19 cellular contexts compared by ENCODE assay signal in the genomic region with DNA sequence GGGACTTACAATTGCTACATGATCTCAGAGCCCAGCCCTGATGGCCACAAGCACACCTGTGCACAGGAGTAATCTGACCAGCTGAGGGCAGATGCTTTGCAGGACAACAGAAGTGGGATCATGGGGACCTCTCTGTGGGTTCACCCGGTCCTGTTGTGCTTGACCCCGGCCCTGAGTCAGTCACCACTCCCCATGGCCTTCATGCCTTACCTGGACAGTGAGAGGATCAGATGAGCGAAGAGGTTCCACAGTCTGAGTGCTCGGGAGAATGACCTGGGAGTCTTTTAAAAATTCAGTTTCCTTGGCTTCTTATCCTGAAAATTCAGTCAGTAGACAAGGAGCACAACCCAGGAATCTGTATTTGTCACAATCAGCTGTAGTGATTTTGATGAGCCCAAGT.
DNase-seq lines count a peak whose midpoint lies in the region; FAIRE-seq and TF ChIP-seq lines count a peak whose summit lies in the region.
"Had no signal": no experiment of that assay in that cellular context is flagged by ENCODE, and none has a peak within 500 bp of the region (broad histone marks: within the 10 kb centered on the region; RNA-seq: fewer than 3 reads in every experiment).

No MANE protein-coding gene starts in this region.

- H3K36me3 ChIP-seq in endodermal cell (ENCODE audit: control insufficient read depth, insufficient read depth, low read length) (no peaks in the 10 kb centered on the region), A673 (ENCODE audit: insufficient read depth, low read length, poor library complexity, severe bottlenecking) (no peaks in the 10 kb centered on the region)

- H3K9me3 ChIP-seq in endodermal cell (ENCODE audit: control insufficient read depth, low read length), result no peaks in the 10 kb centered on the region
- no peaks in the 10 kb centered on the region for H3K9me3 ChIP-seq in A673 (ENCODE audit: low read depth, low read length, poor library complexity, severe bottlenecking)
- H3K9me3 ChIP-seq: A549 had no signal

- H3K4me3 ChIP-seq in endodermal cell (ENCODE audit: low read length) (no peak overlapping the region), A673 (ENCODE audit: low read depth, low read length, poor library complexity, severe bottlenecking) (no peak overlapping the region)
- H3K4me3 ChIP-seq: A549, GM23338 had no signal

- DNase-seq in activated CD4-positive, alpha-beta T cell treated with anti-CD3 and anti-CD28 coated beads, Interleukin-2, amount 10 ng/mL, durations not matched to agents 7 days and 5 days, result peak; percentile 2
- DNase-seq in activated CD4-positive, alpha-beta T cell treated with anti-CD3 and anti-CD28 coated beads for 4 hours, result no peak
- DNase-seq in endodermal cell, result peak; percentile 43
- peak; percentile 40 for DNase-seq in osteocyte (ENCODE audit: extremely low spot score, unreplicated experiment)
- no peak for DNase-seq in urothelium cell line (ENCODE audit: low spot score)
- DNase-seq in A673 (ENCODE audit: low spot score), result no peak
- DNase-seq: 8988T; C1 segment of cervical spinal cord; Calu3; CD4-positive, alpha-beta memory T cell; COR-L47; DMS153; EL; GF-D8; H9 had no signal

- no peaks in the 10 kb centered on the region for H3K27me3 ChIP-seq in endodermal cell (ENCODE audit: control insufficient read depth, insufficient read depth, low read length, poor library complexity, severe bottlenecking)
- peaks cover 3% of the 10 kb centered on the region for H3K27me3 ChIP-seq in A673 (replicated peaks; ENCODE audit: insufficient read depth, low read depth, low read length, poor library complexity)

- no peaks in the 10 kb centered on the region for H3K27me3 Mint-ChIP-seq in activated CD4-positive, alpha-beta T cell treated with anti-CD3 and anti-CD28 coated beads, Interleukin-2, amount 10 ng/mL, durations not matched to agents 7 days and 5 days
- H3K27me3 Mint-ChIP-seq in endodermal cell (ENCODE audit: insufficient read depth), result peaks cover 12% of the 10 kb centered on the region
- H3K27me3 Mint-ChIP-seq in osteocyte (ENCODE audit: unreplicated experiment), result no peaks in the 10 kb centered on the region

- POLR2A ChIA-PET in activated CD4-positive, alpha-beta T cell treated with anti-CD3 and anti-CD28 coated beads, Interleukin-2, amount 10 ng/mL, durations not matched to agents 7 days and 5 days (lab: Charles Lee), result no interaction called here
- POLR2A ChIA-PET in A673 (lab: Charles Lee; ENCODE audit: low non-redundant PET), result no interaction called here

- intact Hi-C loops in A673 (cut with micrococcal nuclease; ENCODE audit: unreplicated experiment), result no loop called here

- H3K9me3 Mint-ChIP-seq in activated CD4-positive, alpha-beta T cell treated with anti-CD3 and anti-CD28 coated beads, Interleukin-2, amount 10 ng/mL, durations not matched to agents 7 days and 5 days, result no peaks in the 10 kb centered on the region
- no peaks in the 10 kb centered on the region for H3K9me3 Mint-ChIP-seq in endodermal cell
- no peaks in the 10 kb centered on the region for H3K9me3 Mint-ChIP-seq in osteocyte (ENCODE audit: unreplicated experiment)
- H3K9me3 Mint-ChIP-seq: GM23338, H9 had no signal

- WGBS in endodermal cell (ENCODE audit: insufficient coverage in 1 of 2, insufficient read length in 1 of 2), 2 experiments, result 89 to 95% methylated on average over 4 of the region's 4 CpGs

- H3K27ac Mint-ChIP-seq in activated CD4-positive, alpha-beta T cell treated with anti-CD3 and anti-CD28 coated beads, Interleukin-2, amount 10 ng/mL, durations not matched to agents 7 days and 5 days, result no peak overlapping the region
- H3K27ac Mint-ChIP-seq in endodermal cell (no peak overlapping the region), osteocyte (ENCODE audit: unreplicated experiment) (no peak overlapping the region)
- H3K27ac Mint-ChIP-seq: CD4-positive, alpha-beta memory T cell; GM23338; H9 had no signal

- peaks cover 4% of the 10 kb centered on the region for H3K4me1 ChIP-seq in endodermal cell (ENCODE audit: control insufficient read depth, insufficient read depth, low read length)
- no peaks in the 10 kb centered on the region for H3K4me1 ChIP-seq in A673 (ENCODE audit: insufficient read depth, low read length, poor library complexity, severe bottlenecking)
- H3K4me1 ChIP-seq: A549 had no signal

- CTCF ChIA-PET in activated CD4-positive, alpha-beta T cell treated with anti-CD3 and anti-CD28 coated beads, Interleukin-2, amount 10 ng/mL, durations not matched to agents 7 days and 5 days (lab: Charles Lee), result no interaction called here
- CTCF ChIA-PET in A673 (lab: Charles Lee), result no interaction called here

- no peak for FAIRE-seq in urothelium cell line (lab: Jason Lieb, UNC)
- FAIRE-seq: A549, GM12891, GM18507 had no signal

- no peak for TF ChIP-seq CTCF in endodermal cell (conservative IDR thresholded peaks at IDR 0.05)
- TF ChIP-seq CTCF in osteocyte (IDR thresholded peaks at IDR 0.05), result no peak
- no peak for TF ChIP-seq CTCF in A673 (conservative IDR thresholded peaks at IDR 0.05; ENCODE audit: low read depth, low read length)

- BruUV-seq in A673 (replicated peaks; lab: Mats Ljungman, UMichigan), result no TSS peak

- no peak overlapping the region for H3K4me3 Mint-ChIP-seq in activated CD4-positive, alpha-beta T cell treated with anti-CD3 and anti-CD28 coated beads, Interleukin-2, amount 10 ng/mL, durations not matched to agents 7 days and 5 days
- no peak overlapping the region for H3K4me3 Mint-ChIP-seq in endodermal cell
- H3K4me3 Mint-ChIP-seq in osteocyte (ENCODE audit: unreplicated experiment), result no peak overlapping the region
- H3K4me3 Mint-ChIP-seq: CD4-positive, alpha-beta memory T cell; GM23338; H9 had no signal

- H3K27ac ChIP-seq in endodermal cell (ENCODE audit: low read depth, low read length) (no peak overlapping the region), A673 (ENCODE audit: low read depth, low read length, poor library complexity, severe bottlenecking) (no peak overlapping the region)
- H3K27ac ChIP-seq: A549 had no signal

- H3K4me1 Mint-ChIP-seq in activated CD4-positive, alpha-beta T cell treated with anti-CD3 and anti-CD28 coated beads, Interleukin-2, amount 10 ng/mL, durations not matched to agents 7 days and 5 days, result no peaks in the 10 kb centered on the region
- H3K4me1 Mint-ChIP-seq in endodermal cell (peaks cover 21% of the 10 kb centered on the region), osteocyte (ENCODE audit: unreplicated experiment) (peaks cover 11% of the 10 kb centered on the region)
- H3K4me1 Mint-ChIP-seq: CD4-positive, alpha-beta memory T cell had no signal

- no peak overlapping the region for H3K9ac ChIP-seq in endodermal cell (ENCODE audit: extremely low read depth, low read length, poor library complexity, severe bottlenecking)

- no peaks in the 10 kb centered on the region for H3K36me3 Mint-ChIP-seq in activated CD4-positive, alpha-beta T cell treated with anti-CD3 and anti-CD28 coated beads, Interleukin-2, amount 10 ng/mL, durations not matched to agents 7 days and 5 days (ENCODE audit: low read depth)
- H3K36me3 Mint-ChIP-seq in endodermal cell (ENCODE audit: low read depth) (no peaks in the 10 kb centered on the region), osteocyte (ENCODE audit: unreplicated experiment) (no peaks in the 10 kb centered on the region)
- H3K36me3 Mint-ChIP-seq: CD4-positive, alpha-beta memory T cell had no signal

Comparison
In these comparisons a context has a peak if more than half of its experiments do, and no peak if none do; other contexts are left out.
1. DNase-seq: peak in activated CD4-positive, alpha-beta T cell treated with anti-CD3 and anti-CD28 coated beads, Interleukin-2, amount 10 ng/mL, durations not matched to agents 7 days and 5 days (single experiment), endodermal cell (single experiment) and osteocyte (single experiment); none in activated CD4-positive, alpha-beta T cell treated with anti-CD3 and anti-CD28 coated beads for 4 hours (0 of 2), urothelium cell line (single experiment) and A673 (single experiment).